Comparison of ENCODE assay signal across 8 cellular contexts in genomic region chr19:6773323-6773931, GRCh38. TPM values are rescaled to one million over a fixed set of nuclear protein-coding genes. Genes with fewer than 3 reads are reported as not detected.
DNase-seq lines count a peak whose midpoint lies in the region; ATAC-seq and TF ChIP-seq lines count a peak whose summit lies in the region.

No MANE protein-coding gene starts in this region.

- no peaks in the 10 kb centered on the region for H3K9me3 ChIP-seq in Peyer's patch

- H3K36me3 ChIP-seq in Peyer's patch: no peaks in the 10 kb centered on the region

- peak overlapping the region; percentile 58 to 81 (median 70) for H3K4me3 ChIP-seq in Peyer's patch

- TF ChIP-seq POLR2A in Peyer's patch (IDR thresholded peaks at IDR 0.05): no peak

- intact Hi-C loops in sciatic nerve (cut with DNase I): no loop called here

- no peaks in the 10 kb centered on the region for H3K27me3 ChIP-seq in Peyer's patch

- ATAC-seq in GM21447 (IDR thresholded peaks at IDR 0.05; ENCODE audit: unreplicated experiment) (peak; percentile 30), sciatic nerve (peak; percentile 72), HG03196 (IDR thresholded peaks at IDR 0.05; ENCODE audit: unreplicated experiment) (no peak)

- TF ChIP-seq CTCF in Peyer's patch (IDR thresholded peaks at IDR 0.05): no peak

- peak overlapping the region; percentile 66 to 90 (median 74) for H3K27ac ChIP-seq in Peyer's patch

- peak in 2 of 3 donors; percentile 85 to 86 for DNase-seq in Peyer's patch
- peak; percentile 30 for DNase-seq in central memory CD4-positive, alpha-beta T cell
- DNase-seq in sciatic nerve (ENCODE audit: low spot score): peak; percentile 64
- DNase-seq in kidney glomerular epithelial cell (lab: John Stamatoyannopoulos, UW): no peak
- DNase-seq in NCI-H2171 (lab: John Stamatoyannopoulos, UW): no peak
- DNase-seq in mesenteric fat pad (ENCODE audit: low spot score): no peak

- peaks cover 0 to 11% (median under 1%) of the 10 kb centered on the region in 4 donors for H3K4me1 ChIP-seq in Peyer's patch

RNA-seq across cellular contexts. Expression of gene VAV1, which starts 0.9 kb away (rescaled TPM):
- total RNA-seq in Peyer's patch (10 to 100 TPM in 1 of 4 donors, 1 to 10 TPM in 3; 7.0 to 57.8 (median 7.7) TPM), sciatic nerve (12.7 TPM), mesenteric fat pad (16.4 TPM)

RNA-seq across cellular contexts. Expression of gene SH2D3A, which starts 6.2 kb away (rescaled TPM):
- total RNA-seq in Peyer's patch (100 to 1,000 TPM in 1 of 4 donors, 10 to 100 TPM in 3; 43.7 to 127 (median 91.9) TPM), sciatic nerve (0.45 TPM), mesenteric fat pad (0.55 TPM)

RNA-seq across cellular contexts. Expression of gene TRIP10, which starts 33.9 kb away (rescaled TPM):
- total RNA-seq in Peyer's patch (100 to 1,000 TPM in 1 of 4 donors, 10 to 100 TPM in 3; 30.1 to 314 (median 81.5) TPM), sciatic nerve (131 TPM), mesenteric fat pad (88.3 TPM)

RNA-seq across cellular contexts. Expression of gene GPR108, which starts 36.0 kb away (rescaled TPM):
- total RNA-seq in Peyer's patch: 100 to 1,000 TPM in 1 of 4 donors, 10 to 100 TPM in 3; 54.5 to 133 (median 92.2) TPM
- 64.1 TPM for total RNA-seq in sciatic nerve
- total RNA-seq in mesenteric fat pad: 55.4 TPM

RNA-seq across cellular contexts. Expression of gene C3, which starts 53.0 kb away (rescaled TPM):
- 100 to 1,000 TPM in 3 of 4 donors, 10 to 100 TPM in 1; 89.1 to 548 (median 264) TPM for total RNA-seq in Peyer's patch
- 971 TPM for total RNA-seq in sciatic nerve
- total RNA-seq in mesenteric fat pad: 1,009 TPM

Comparison
In these comparisons a context has a peak if more than half of its experiments do, and no peak if none do; other contexts are left out.
1. DNase-seq: peak in Peyer's patch (2 of 3), central memory CD4-positive, alpha-beta T cell (single experiment) and sciatic nerve (single experiment); none in kidney glomerular epithelial cell (single experiment), NCI-H2171 (single experiment) and mesenteric fat pad (single experiment).
2. RNA of gene SH2D3A, which starts 6.2 kb away (total RNA-seq): 43.7 to 127 TPM in Peyer's patch; 0.55 TPM in mesenteric fat pad (single experiment) and 0.45 TPM in sciatic nerve (single experiment); every median in the first group is over 10 times any median in the second.